Comparison of ENCODE assay signal across 6 cellular contexts in the genomic region with DNA sequence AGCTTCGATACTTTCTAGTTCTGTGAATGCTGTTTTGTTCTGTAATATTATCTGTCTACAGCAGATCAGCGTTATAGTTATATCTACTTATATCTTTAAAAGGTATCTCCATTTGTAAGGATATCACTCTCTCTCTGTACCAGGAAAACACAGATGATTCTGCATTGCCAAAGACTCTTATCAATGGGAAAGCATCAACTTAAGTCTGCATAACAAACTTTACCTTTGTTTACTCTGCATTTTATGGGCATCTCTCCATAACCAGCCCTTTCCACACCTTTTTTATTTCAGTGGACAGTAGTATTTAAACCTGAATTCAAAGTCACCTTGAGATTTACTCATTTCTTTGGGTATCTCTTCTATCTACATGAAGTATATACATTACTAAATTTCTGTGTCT.
"Had no signal": no experiment of that assay in that cellular context is flagged by ENCODE, and none has a peak within 500 bp of the region (broad histone marks: within the 10 kb centered on the region; RNA-seq: fewer than 3 reads in every experiment).

No MANE protein-coding gene starts in this region.

- H3K27ac ChIP-seq: HL-60 had no signal

- DNase-seq: H9, HCEC 1CT, KBM-7 had no signal

- H3K4me3 ChIP-seq: GM23338 had no signal

- ATAC-seq: GM23338, HepG2 had no signal
